Comparison of ENCODE assay signal across 26 cellular contexts in the genomic region with DNA sequence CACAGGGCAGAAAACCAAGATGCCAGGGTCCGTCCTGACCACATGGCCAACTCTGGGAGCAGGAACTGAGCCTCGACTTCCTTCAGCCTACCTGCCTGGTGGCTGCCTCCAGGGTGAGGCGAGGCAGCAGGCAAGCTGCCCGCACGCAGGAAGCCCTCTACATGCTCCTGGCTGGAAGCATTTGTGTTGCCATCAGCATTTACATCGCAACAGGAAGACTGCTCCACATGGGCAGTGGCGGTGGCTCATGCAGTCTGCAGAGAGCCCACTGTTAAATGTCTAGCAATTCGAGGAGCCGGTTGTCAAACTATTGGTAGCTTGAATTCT.
"Had no signal": no experiment of that assay in that cellular context is flagged by ENCODE, and none has a peak within 500 bp of the region (broad histone marks: within the 10 kb centered on the region; RNA-seq: fewer than 3 reads in every experiment).

No MANE protein-coding gene starts in this region.

- H3K27ac ChIP-seq: left lung, neural progenitor cell, neutrophil, parathyroid adenoma, right atrium auricular region, sigmoid colon, spleen, tibial nerve had no signal

- H2AFZ ChIP-seq: neural progenitor cell, parathyroid adenoma had no signal

- H3K79me2 ChIP-seq: parathyroid adenoma had no signal

- H3K4me3 ChIP-seq: left lung, lung, neural progenitor cell, right atrium auricular region, sigmoid colon, spleen, tibial nerve had no signal

- DNase-seq: hippocampal formation; kidney; left colon; left lung; mesendoderm; naive B cell; natural killer cell; nephron progenitor cell; occipital lobe; sigmoid colon; small intestine; stimulated activated CD4-positive, alpha-beta T cell treated with anti-CD3 and anti-CD28 coated beads, Interleukin-4, amount 100 ng/mL, for 24 hours; stimulated activated naive CD4-positive, alpha-beta T cell treated with Interleukin-2 at 50 U/mL for 16 hours; stimulated activated naive CD8-positive, alpha-beta T cell treated with anti-CD3 and anti-CD28 coated beads, Interleukin-15, amount 100 ng/mL, for 72 hours; substantia nigra had no signal

- H3K4me2 ChIP-seq: neural progenitor cell had no signal

- H3K9me3 Mint-ChIP-seq: mesothelial cell of epicardium; naive B cell; natural killer cell; nephron progenitor cell; neural progenitor cell; stimulated activated memory B cell treated with anti-CD40 and anti-IgM and Interleukin-4, amounts not matched to agents 10 μg/mL and 1 μg/mL and 100 μg/mL, for 72 hours; stimulated activated naive CD8-positive, alpha-beta T cell treated with anti-CD3 and anti-CD28 coated beads, Interleukin-15, amount 100 ng/mL, for 72 hours; type B pancreatic cell had no signal

- H3K9ac ChIP-seq: neural progenitor cell, parathyroid adenoma had no signal

- ATAC-seq: left colon; left lung; natural killer cell; stimulated activated memory B cell treated with anti-CD40 and anti-IgM and Interleukin-4, amounts not matched to agents 10 μg/mL and 1 μg/mL and 100 μg/mL, for 72 hours; stimulated activated naive CD8-positive, alpha-beta T cell treated with anti-CD3 and anti-CD28 coated beads, Interleukin-15, amount 100 ng/mL, for 72 hours had no signal

- H3K9me3 ChIP-seq: left lung, neutrophil, right atrium auricular region, sigmoid colon, spleen, tibial nerve had no signal

- H3K27me3 Mint-ChIP-seq: stimulated activated memory B cell treated with anti-CD40 and anti-IgM and Interleukin-4, amounts not matched to agents 10 μg/mL and 1 μg/mL and 100 μg/mL, for 72 hours; stimulated activated naive CD8-positive, alpha-beta T cell treated with anti-CD3 and anti-CD28 coated beads, Interleukin-15, amount 100 ng/mL, for 72 hours had no signal

- H3K4me3 Mint-ChIP-seq: mesothelial cell of epicardium; naive B cell; natural killer cell; nephron progenitor cell; neural progenitor cell; stimulated activated memory B cell treated with anti-CD40 and anti-IgM and Interleukin-4, amounts not matched to agents 10 μg/mL and 1 μg/mL and 100 μg/mL, for 72 hours; stimulated activated naive CD8-positive, alpha-beta T cell treated with anti-CD3 and anti-CD28 coated beads, Interleukin-15, amount 100 ng/mL, for 72 hours; type B pancreatic cell had no signal

- FAIRE-seq: kidney, small intestine had no signal

- H3K27me3 ChIP-seq: neural progenitor cell, neutrophil, right atrium auricular region, sigmoid colon, spleen, tibial nerve had no signal

- H3K36me3 ChIP-seq: left lung, neural progenitor cell, neutrophil, right atrium auricular region, sigmoid colon, spleen, tibial nerve had no signal

- H3K36me3 Mint-ChIP-seq: mesothelial cell of epicardium; naive B cell; natural killer cell; neural progenitor cell; stimulated activated memory B cell treated with anti-CD40 and anti-IgM and Interleukin-4, amounts not matched to agents 10 μg/mL and 1 μg/mL and 100 μg/mL, for 72 hours; type B pancreatic cell had no signal

- H3K4me1 Mint-ChIP-seq: mesothelial cell of epicardium; natural killer cell; nephron progenitor cell; stimulated activated naive CD8-positive, alpha-beta T cell treated with anti-CD3 and anti-CD28 coated beads, Interleukin-15, amount 100 ng/mL, for 72 hours had no signal

- H3K4me1 ChIP-seq: left lung, neural progenitor cell, parathyroid adenoma, right atrium auricular region, sigmoid colon, spleen, tibial nerve had no signal

- H3K27ac Mint-ChIP-seq: mesothelial cell of epicardium; naive B cell; natural killer cell; nephron progenitor cell; neural progenitor cell; progenitor cell of endocrine pancreas; stimulated activated memory B cell treated with anti-CD40 and anti-IgM and Interleukin-4, amounts not matched to agents 10 μg/mL and 1 μg/mL and 100 μg/mL, for 72 hours; stimulated activated naive CD8-positive, alpha-beta T cell treated with anti-CD3 and anti-CD28 coated beads, Interleukin-15, amount 100 ng/mL, for 72 hours; type B pancreatic cell had no signal
